7 cellular contexts compared by ENCODE assay signal in the genomic region with DNA sequence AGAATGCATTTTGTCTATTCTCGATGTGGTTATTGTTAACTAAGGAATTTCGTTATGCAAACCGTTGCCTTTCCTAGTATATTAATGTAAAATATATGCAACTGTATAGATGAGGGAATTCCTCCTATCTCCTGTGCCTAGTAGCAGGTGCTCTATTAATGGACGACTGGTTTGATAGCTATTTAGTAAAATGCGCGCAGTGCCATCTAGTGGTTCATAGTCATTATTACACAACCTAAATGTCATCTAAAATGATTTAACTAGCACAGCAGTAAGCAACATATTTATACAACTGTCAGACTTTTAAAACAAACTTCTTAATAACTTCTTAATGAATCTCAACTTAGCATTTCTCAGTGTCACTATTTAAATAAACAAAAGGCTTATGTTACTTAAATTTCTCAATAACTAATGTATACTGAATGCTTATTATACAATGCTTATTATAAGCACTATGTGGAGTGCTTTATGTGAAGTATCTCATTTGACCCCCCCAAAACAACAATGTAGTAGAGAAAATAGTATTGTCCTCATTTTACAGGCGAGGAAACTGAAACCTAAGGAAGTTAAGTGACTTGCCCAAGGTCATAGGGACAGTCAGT.
DNase-seq lines count a peak whose midpoint lies in the region; ATAC-seq and TF ChIP-seq lines count a peak whose summit lies in the region.

No MANE protein-coding gene starts in this region.

- H3K27ac ChIP-seq in body of pancreas: no peak overlapping the region

- 0 out of 2 replicates have a peak, but pooled peaks cover 4% of the 10 kb centered on the region for H3K9me3 ChIP-seq in NT2/D1 (ENCODE audit: insufficient read depth, low read length)
- no peaks in the 10 kb centered on the region for H3K9me3 ChIP-seq in body of pancreas

- H3K4me3 ChIP-seq in NT2/D1 (ENCODE audit: insufficient read length, low read depth): no peak overlapping the region
- no peak overlapping the region for H3K4me3 ChIP-seq in body of pancreas

- in situ Hi-C loops in KBM-7 (cut with MboI; ENCODE audit: low pct_unique_long_range_greater_than_20kb, low sequenced_read_pairs): no loop called here

- H3K36me3 ChIP-seq in NT2/D1 (ENCODE audit: insufficient read depth, insufficient read length, low read length) (no peaks in the 10 kb centered on the region), body of pancreas (replicated peaks in 1 of 2; ENCODE audit: insufficient read depth in 1 of 2, low read depth in 2 of 2) (no peaks in the 10 kb centered on the region)

- H3K27me3 ChIP-seq in NT2/D1 (ENCODE audit: insufficient read depth, insufficient read length) (no peaks in the 10 kb centered on the region), body of pancreas (no peaks in the 10 kb centered on the region)

- no peak for TF ChIP-seq POLR2A in body of pancreas (IDR thresholded peaks at IDR 0.05)

- ATAC-seq in GM21528 (IDR thresholded peaks at IDR 0.05; ENCODE audit: low FRiP score, unreplicated experiment) (peak; percentile 78), body of pancreas (peak; percentile 75)

- TF ChIP-seq CTCF in body of pancreas (IDR thresholded peaks at IDR 0.05): peak; percentile 47 to 85 (median 78)

- 4 to 6% methylated on average over 7 of the region's 7 CpGs for WGBS in body of pancreas, 2 donors

- intact Hi-C loops in body of pancreas (cut with DNase I): loop anchor here (5.0 to 10.0 kb wide), 2 partner anchors 143 to 436 kb away; no protein-coding TSS in a partner anchor

- DNase-seq in GF-D8 (lab: John Stamatoyannopoulos, UW) (peak; percentile 29), KBM-7 (peak; percentile 57), NT2/D1 (ENCODE audit: low read depth, low spot score) (peak; percentile 59), body of pancreas (peak; percentile 45 to 67 (median 49)), iPS DF 4.7 (ENCODE audit: extremely low read depth, low spot score) (peak; percentile 56)
- peak; percentile 4 for DNase-seq in stimulated activated CD4-positive, alpha-beta T cell treated with anti-CD3 and anti-CD28 coated beads, Interleukin-1b, Interleukin-23, amount 100 ng/mL, for 48 hours

- H3K4me1 ChIP-seq in NT2/D1 (ENCODE audit: insufficient read depth, insufficient read length): no peaks in the 10 kb centered on the region
- H3K4me1 ChIP-seq in body of pancreas: no peaks in the 10 kb centered on the region

- H3K9ac ChIP-seq in NT2/D1 (ENCODE audit: insufficient read length, low read depth): no peak overlapping the region

Comparison
In these comparisons a context has a peak if more than half of its experiments do, and no peak if none do; other contexts are left out.
1. DNase-seq: peak in every context shown above with its lines; median percentile 59 in NT2/D1; 57 in KBM-7; 56 in iPS DF 4.7; 49 in body of pancreas; 29 in GF-D8; 4 in stimulated activated CD4-positive, alpha-beta T cell treated with anti-CD3 and anti-CD28 coated beads, Interleukin-1b, Interleukin-23, amount 100 ng/mL, for 48 hours.